ENCODE assay signal across 37 cellular contexts in genomic region chr17:37585066-37585465, GRCh38.
"Had no signal": no experiment of that assay in that cellular context is flagged by ENCODE, and none has a peak within 500 bp of the region (broad histone marks: within the 10 kb centered on the region; RNA-seq: fewer than 3 reads in every experiment).

No MANE protein-coding gene starts in this region.

- H3K27ac Mint-ChIP-seq: activated B cell treated with CpG ODN at 0.5 μM for 24 hours; activated CD4-positive, alpha-beta memory T cell treated with anti-CD3 and anti-CD28 coated beads for 36 hours; activated CD4-positive, alpha-beta T cell treated with anti-CD3 and anti-CD28 coated beads, Interleukin-2, amount 10 ng/mL, durations not matched to agents 24 days and 14 days; activated CD8-positive, alpha-beta T cell treated with anti-CD3 and anti-CD28 coated beads for 36 hours; activated naive CD4-positive, alpha-beta T cell treated with anti-CD3 and anti-CD28 coated beads for 36 hours; activated naive CD4-positive, alpha-beta T cell treated with anti-CD3 and anti-CD28 coated beads, Interleukin-2, amount 50 U/mL, for 72 hours; activated naive CD8-positive, alpha-beta T cell treated with anti-CD3 and anti-CD28 coated beads for 36 hours; activated T-helper 1 cell treated with anti-CD3 and anti-CD28 coated beads, Interleukin-12 subunit alpha, Interleukin-12 subunit beta, Interleukin-2, Interleukin-4 antibody, amounts not matched to agents 30 ng/mL and 10 ng/mL and 1 ng/mL, durations not matched to agents 14 hours and 24 hours and 36 hours; activated T-helper 17 cell treated with anti-CD3 and anti-CD28 coated beads, Interleukin-2, amount 50 U/mL, for 72 hours; T-cell; T-helper 2 cell treated with Interferon-gamma antibody and Interleukin-4, amounts not matched to agents 5 μg/mL and 100 μg/mL, for 36 hours had no signal

- H3K27me3 Mint-ChIP-seq: activated B cell treated with CpG ODN at 0.5 μM for 24 hours; activated CD4-positive, alpha-beta memory T cell treated with anti-CD3 and anti-CD28 coated beads for 36 hours; activated CD4-positive, alpha-beta T cell treated with anti-CD3 and anti-CD28 coated beads, Interleukin-2, amount 10 ng/mL, durations not matched to agents 24 days and 14 days; activated CD8-positive, alpha-beta T cell treated with anti-CD3 and anti-CD28 coated beads for 36 hours; activated naive CD8-positive, alpha-beta T cell treated with anti-CD3 and anti-CD28 coated beads for 36 hours; activated T-helper 17 cell treated with anti-CD3 and anti-CD28 coated beads, Interleukin-2, amount 50 U/mL, for 72 hours; T-cell had no signal

- DNase-seq: activated B cell treated with CpG ODN at 0.5 μM for 24 hours; activated CD4-positive, alpha-beta memory T cell treated with anti-CD3 and anti-CD28 coated beads for 36 hours; activated CD4-positive, alpha-beta T cell treated with anti-CD3 and anti-CD28 coated beads for 4 hours; activated CD4-positive, alpha-beta T cell treated with anti-CD3 and anti-CD28 coated beads, Interleukin-2, amount 10 ng/mL, durations not matched to agents 24 days and 14 days; activated CD4-positive, alpha-beta T cell treated with anti-CD3 and anti-CD28 coated beads, Interleukin-2, amount 50 U/mL, for 1 hour; activated CD4-positive, alpha-beta T cell treated with anti-CD3 and anti-CD28 coated beads, Interleukin-2, amount 50 U/mL, for 4 hours; activated CD4-positive, CD25-positive, alpha-beta regulatory T cell treated with anti-CD3 and anti-CD28 coated beads, Interleukin-2, amount 50 U/mL, for 72 hours; activated CD8-positive, alpha-beta memory T cell treated with anti-CD3 and anti-CD28 coated beads, Interleukin-2, amount 50 U/mL, for 4 hours; activated CD8-positive, alpha-beta T cell treated with anti-CD3 and anti-CD28 coated beads for 36 hours; activated effector memory CD4-positive, alpha-beta T cell treated with anti-CD3 and anti-CD28 coated beads, Interleukin-2, amount 50 U/mL, for 16 hours; activated gamma-delta T cell treated with Interleukin-2 at 50 U/mL for 16 hours; activated naive CD4-positive, alpha-beta T cell; activated naive CD4-positive, alpha-beta T cell treated with anti-CD3 and anti-CD28 coated beads for 36 hours; activated naive CD4-positive, alpha-beta T cell treated with anti-CD3 and anti-CD28 coated beads, Interleukin-2, amount 50 U/mL, for 16 hours; activated naive CD8-positive, alpha-beta T cell treated with anti-CD3 and anti-CD28 coated beads for 36 hours; activated T-cell treated with anti-CD3 and anti-CD28 coated beads for 4 hours; activated T-cell treated with anti-CD3 and anti-CD28 coated beads, Interleukin-2, amount 50 U/mL, for 1 hour; activated T-cell treated with anti-CD3 and anti-CD28 coated beads, Interleukin-2, amount 50 U/mL, for 4 hours; activated T-cell treated with anti-CD3 and anti-CD28 coated beads, Interleukin-2, amount 50 U/mL, for 72 hours; adrenal gland; amniotic stem cell; aorta; body of pancreas; brain microvascular endothelial cell; central memory CD4-positive, alpha-beta T cell; cerebellar nuclear complex; T-cell; T-helper 2 cell; T-helper 9 cell had no signal

- H3K4me3 ChIP-seq: adrenal gland, body of pancreas, breast epithelium had no signal

- H3K27me3 ChIP-seq: adrenal gland, body of pancreas, brain microvascular endothelial cell, breast epithelium had no signal

- FAIRE-seq: astrocyte, TTC549 had no signal

- H3K4me3 Mint-ChIP-seq: activated B cell treated with CpG ODN at 0.5 μM for 24 hours; activated CD4-positive, alpha-beta memory T cell treated with anti-CD3 and anti-CD28 coated beads for 36 hours; activated CD4-positive, alpha-beta T cell treated with anti-CD3 and anti-CD28 coated beads, Interleukin-2, amount 10 ng/mL, durations not matched to agents 24 days and 14 days; activated CD8-positive, alpha-beta T cell treated with anti-CD3 and anti-CD28 coated beads for 36 hours; activated naive CD4-positive, alpha-beta T cell treated with anti-CD3 and anti-CD28 coated beads for 36 hours; activated naive CD8-positive, alpha-beta T cell treated with anti-CD3 and anti-CD28 coated beads for 36 hours; activated T-cell treated with anti-CD3 and anti-CD28 coated beads, Interleukin-2, amount 50 U/mL, for 4 hours; activated T-cell treated with anti-CD3 and anti-CD28 coated beads, Interleukin-2, amount 50 U/mL, for 72 hours; activated T-helper 1 cell treated with anti-CD3 and anti-CD28 coated beads, Interleukin-12 subunit alpha, Interleukin-12 subunit beta, Interleukin-2, Interleukin-4 antibody, amounts not matched to agents 30 ng/mL and 10 ng/mL and 1 ng/mL, durations not matched to agents 14 hours and 24 hours and 36 hours; activated T-helper 17 cell treated with anti-CD3 and anti-CD28 coated beads, Interleukin-2, amount 50 U/mL, for 72 hours; T-cell; T-helper 2 cell treated with Interferon-gamma antibody and Interleukin-4, amounts not matched to agents 5 μg/mL and 100 μg/mL, for 36 hours had no signal

- H3K27ac ChIP-seq: adrenal gland, brain microvascular endothelial cell, breast epithelium, VCaP had no signal

- H3K4me1 Mint-ChIP-seq: activated B cell treated with CpG ODN at 0.5 μM for 24 hours had no signal

- ATAC-seq: activated CD8-positive, alpha-beta T cell treated with anti-CD3 and anti-CD28 coated beads for 36 hours; activated naive CD4-positive, alpha-beta T cell treated with anti-CD3 and anti-CD28 coated beads, Interleukin-2, amount 50 U/mL, for 72 hours; activated T-cell treated with anti-CD3 and anti-CD28 coated beads, Interleukin-2, amount 50 U/mL, for 4 hours; activated T-cell treated with anti-CD3 and anti-CD28 coated beads, Interleukin-2, amount 50 U/mL, for 72 hours; activated T-helper 17 cell treated with anti-CD3 and anti-CD28 coated beads, Interleukin-2, amount 50 U/mL, for 72 hours; body of pancreas; T-cell had no signal

- H3K9me3 ChIP-seq: adrenal gland, body of pancreas, breast epithelium had no signal

- H3K4me1 ChIP-seq: adrenal gland, body of pancreas, breast epithelium had no signal

- H3K9me3 Mint-ChIP-seq: activated B cell treated with CpG ODN at 0.5 μM for 24 hours; activated CD4-positive, alpha-beta memory T cell treated with anti-CD3 and anti-CD28 coated beads for 36 hours; activated CD4-positive, alpha-beta T cell treated with anti-CD3 and anti-CD28 coated beads, Interleukin-2, amount 10 ng/mL, durations not matched to agents 24 days and 14 days; activated CD8-positive, alpha-beta T cell treated with anti-CD3 and anti-CD28 coated beads for 36 hours; activated naive CD4-positive, alpha-beta T cell treated with anti-CD3 and anti-CD28 coated beads for 36 hours; activated naive CD4-positive, alpha-beta T cell treated with anti-CD3 and anti-CD28 coated beads, Interleukin-2, amount 50 U/mL, for 72 hours; activated naive CD8-positive, alpha-beta T cell treated with anti-CD3 and anti-CD28 coated beads for 36 hours; activated T-cell treated with anti-CD3 and anti-CD28 coated beads, Interleukin-2, amount 50 U/mL, for 4 hours; activated T-cell treated with anti-CD3 and anti-CD28 coated beads, Interleukin-2, amount 50 U/mL, for 72 hours; activated T-helper 1 cell treated with anti-CD3 and anti-CD28 coated beads, Interleukin-12 subunit alpha, Interleukin-12 subunit beta, Interleukin-2, Interleukin-4 antibody, amounts not matched to agents 30 ng/mL and 10 ng/mL and 1 ng/mL, durations not matched to agents 14 hours and 24 hours and 36 hours; activated T-helper 17 cell treated with anti-CD3 and anti-CD28 coated beads, Interleukin-2, amount 50 U/mL, for 72 hours; T-cell; T-helper 2 cell treated with Interferon-gamma antibody and Interleukin-4, amounts not matched to agents 5 μg/mL and 100 μg/mL, for 36 hours had no signal

- H3K36me3 ChIP-seq: breast epithelium had no signal
